1 cellular context compared by ENCODE assay signal in the genomic region with DNA sequence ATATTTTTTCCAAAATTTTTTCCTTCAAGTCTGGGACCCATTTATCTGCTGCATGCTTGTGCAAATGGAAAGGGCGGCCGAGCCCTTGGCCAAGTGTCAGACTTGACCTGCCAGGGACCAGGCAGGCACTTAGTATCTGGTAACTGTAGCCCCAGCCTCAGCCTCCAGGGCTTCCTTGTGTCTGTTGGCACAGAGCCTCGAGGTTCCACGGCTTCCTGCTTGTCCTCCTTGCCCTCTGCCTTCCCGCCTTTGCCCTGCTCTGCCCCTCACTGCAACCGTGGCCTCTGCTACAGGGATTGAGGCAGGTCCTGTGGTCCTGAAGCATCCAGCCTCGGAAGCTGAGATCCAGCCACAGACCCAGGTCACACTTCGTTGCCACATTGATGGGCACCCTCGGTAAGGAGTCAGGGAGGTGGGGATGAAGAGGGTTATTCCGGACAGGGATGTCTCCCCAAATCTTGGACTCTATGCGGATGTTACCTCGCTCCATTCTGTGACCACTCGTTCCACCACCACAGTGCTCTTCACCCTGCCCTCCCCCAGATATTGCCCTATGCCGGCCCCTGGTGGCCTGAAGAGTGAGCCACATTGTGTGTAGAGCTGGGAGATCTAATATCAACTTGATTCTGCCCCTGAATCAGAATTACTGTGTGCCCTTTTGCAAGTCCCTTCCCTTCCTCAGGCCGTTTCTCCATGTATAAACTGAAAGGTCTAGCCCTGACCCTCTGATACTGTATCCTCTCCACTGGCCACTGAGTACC.
TF ChIP-seq lines count a peak whose summit lies in the region.

No MANE protein-coding gene starts in this region.

TF ChIP-seq in Ishikawa, 13 proteins besides CTCF, POLR2A, EP300 and RAD21 (continued from another document):
- TF ChIP-seq, protein P1, sequence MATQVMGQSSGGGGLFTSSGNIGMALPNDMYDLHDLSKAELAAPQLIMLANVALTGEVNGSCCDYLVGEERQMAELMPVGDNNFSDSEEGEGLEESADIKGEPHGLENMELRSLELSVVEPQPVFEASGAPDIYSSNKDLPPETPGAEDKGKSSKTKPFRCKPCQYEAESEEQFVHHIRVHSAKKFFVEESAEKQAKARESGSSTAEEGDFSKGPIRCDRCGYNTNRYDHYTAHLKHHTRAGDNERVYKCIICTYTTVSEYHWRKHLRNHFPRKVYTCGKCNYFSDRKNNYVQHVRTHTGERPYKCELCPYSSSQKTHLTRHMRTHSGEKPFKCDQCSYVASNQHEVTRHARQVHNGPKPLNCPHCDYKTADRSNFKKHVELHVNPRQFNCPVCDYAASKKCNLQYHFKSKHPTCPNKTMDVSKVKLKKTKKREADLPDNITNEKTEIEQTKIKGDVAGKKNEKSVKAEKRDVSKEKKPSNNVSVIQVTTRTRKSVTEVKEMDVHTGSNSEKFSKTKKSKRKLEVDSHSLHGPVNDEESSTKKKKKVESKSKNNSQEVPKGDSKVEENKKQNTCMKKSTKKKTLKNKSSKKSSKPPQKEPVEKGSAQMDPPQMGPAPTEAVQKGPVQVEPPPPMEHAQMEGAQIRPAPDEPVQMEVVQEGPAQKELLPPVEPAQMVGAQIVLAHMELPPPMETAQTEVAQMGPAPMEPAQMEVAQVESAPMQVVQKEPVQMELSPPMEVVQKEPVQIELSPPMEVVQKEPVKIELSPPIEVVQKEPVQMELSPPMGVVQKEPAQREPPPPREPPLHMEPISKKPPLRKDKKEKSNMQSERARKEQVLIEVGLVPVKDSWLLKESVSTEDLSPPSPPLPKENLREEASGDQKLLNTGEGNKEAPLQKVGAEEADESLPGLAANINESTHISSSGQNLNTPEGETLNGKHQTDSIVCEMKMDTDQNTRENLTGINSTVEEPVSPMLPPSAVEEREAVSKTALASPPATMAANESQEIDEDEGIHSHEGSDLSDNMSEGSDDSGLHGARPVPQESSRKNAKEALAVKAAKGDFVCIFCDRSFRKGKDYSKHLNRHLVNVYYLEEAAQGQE (IDR thresholded peaks at IDR 0.05; ENCODE audit: low read depth): no peak
- TF ChIP-seq EGR1 (IDR thresholded peaks at IDR 0.05) (no peak), TEAD4 (IDR thresholded peaks at IDR 0.05) (no peak), YY1 (IDR thresholded peaks at IDR 0.05; ENCODE audit: low read depth) (no peak), TCF12 (IDR thresholded peaks at IDR 0.05; ENCODE audit: low read depth) (no peak)
TF ChIP-seq in Ishikawa: peak in this region for 0.
